Comparison of ENCODE assay signal across 8 cellular contexts in genomic region chr19:34254552-34255432, GRCh38. TPM values are rescaled to one million over a fixed set of nuclear protein-coding genes. Genes with fewer than 3 reads are reported as not detected.
DNase-seq lines count a peak whose midpoint lies in the region; ATAC-seq and TF ChIP-seq lines count a peak whose summit lies in the region.

A gene with protein sequence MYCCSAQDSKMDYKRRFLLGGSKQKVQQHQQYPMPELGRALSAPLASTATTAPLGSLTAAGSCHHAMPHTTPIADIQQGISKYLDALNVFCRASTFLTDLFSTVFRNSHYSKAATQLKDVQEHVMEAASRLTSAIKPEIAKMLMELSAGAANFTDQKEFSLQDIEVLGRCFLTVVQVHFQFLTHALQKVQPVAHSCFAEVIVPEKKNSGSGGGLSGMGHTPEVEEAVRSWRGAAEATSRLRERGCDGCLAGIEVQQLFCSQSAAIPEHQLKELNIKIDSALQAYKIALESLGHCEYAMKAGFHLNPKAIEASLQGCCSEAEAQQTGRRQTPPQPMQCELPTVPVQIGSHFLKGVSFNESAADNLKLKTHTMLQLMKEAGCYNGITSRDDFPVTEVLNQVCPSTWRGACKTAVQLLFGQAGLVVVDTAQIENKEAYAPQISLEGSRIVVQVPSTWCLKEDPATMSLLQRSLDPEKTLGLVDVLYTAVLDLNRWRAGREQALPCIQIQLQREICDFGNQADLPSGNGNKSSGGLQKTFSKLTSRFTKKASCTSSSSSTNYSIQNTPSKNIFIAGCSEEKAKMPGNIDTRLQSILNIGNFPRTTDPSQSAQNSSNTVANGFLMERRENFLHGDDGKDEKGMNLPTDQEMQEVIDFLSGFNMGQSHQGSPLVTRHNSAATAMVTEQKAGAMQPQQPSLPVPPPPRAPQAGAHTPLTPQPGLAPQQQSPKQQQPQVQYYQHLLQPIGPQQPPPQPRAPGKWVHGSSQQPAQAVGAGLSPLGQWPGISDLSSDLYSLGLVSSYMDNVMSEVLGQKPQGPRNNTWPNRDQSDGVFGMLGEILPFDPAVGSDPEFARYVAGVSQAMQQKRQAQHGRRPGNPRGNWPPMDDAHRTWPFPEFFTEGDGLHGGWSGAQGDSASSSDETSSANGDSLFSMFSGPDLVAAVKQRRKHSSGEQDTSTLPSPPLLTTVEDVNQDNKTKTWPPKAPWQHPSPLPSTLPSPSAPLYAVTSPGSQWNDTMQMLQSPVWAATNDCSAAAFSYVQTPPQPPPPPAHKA (N-terminal part only) (plus strand): TSS chr19:34254554. CDS start chr19:34300474, 45,920 bp downstream.

- 0% methylated on average over 6 of the region's 112 CpGs; no CpG with 5 or more reads in 1 of the 2 donors for WGBS in gastroesophageal sphincter (ENCODE audit: low coverage in 1 of 2), 2 donors
- WGBS in urinary bladder: under 1% methylated on average over 110 of the region's 112 CpGs

- BruUV-seq in A673 (replicated peaks; lab: Mats Ljungman, UMichigan): no TSS peak

- intact Hi-C loops in A673 (cut with micrococcal nuclease; ENCODE audit: unreplicated experiment): loop anchor here (5.0 kb wide), 1 partner anchor 83 kb away; no protein-coding TSS in a partner anchor

- TF ChIP-seq EP300 in gastroesophageal sphincter (IDR thresholded peaks at IDR 0.05): no peak

- peak within 1 kb of the TSS; percentile 93 for H3K4me3 ChIP-seq in A673 (ENCODE audit: low read depth, low read length, poor library complexity, severe bottlenecking)
- H3K4me3 ChIP-seq in NT2/D1 (ENCODE audit: insufficient read length, low read depth): peak within 1 kb of the TSS; percentile 65
- H3K4me3 ChIP-seq in gastroesophageal sphincter: peak within 1 kb of the TSS; percentile 96 to 97
- H3K4me3 ChIP-seq in neutrophil (ENCODE audit: low read depth in 1 of 2, low read length in 1 of 2): peak within 1 kb of the TSS; percentile 52 to 87
- H3K4me3 ChIP-seq in urinary bladder (ENCODE audit: low read depth, low read length): peak within 1 kb of the TSS; percentile 96

- CTCF ChIA-PET in A673 (lab: Charles Lee): no interaction called here

- H3K9me3 ChIP-seq in A673 (ENCODE audit: low read depth, low read length, poor library complexity, severe bottlenecking): no peaks in the 10 kb centered on the region
- H3K9me3 ChIP-seq in NT2/D1 (ENCODE audit: insufficient read depth, low read length): no peaks in the 10 kb centered on the region
- H3K9me3 ChIP-seq in gastroesophageal sphincter: no peaks in the 10 kb centered on the region
- no peaks in the 10 kb centered on the region for H3K9me3 ChIP-seq in neutrophil

- peak within 1 kb of the TSS; percentile 81 for H3K9ac ChIP-seq in NT2/D1 (ENCODE audit: insufficient read length, low read depth)

- no peaks in the 10 kb centered on the region for H3K27me3 ChIP-seq in A673 (replicated peaks; ENCODE audit: insufficient read depth, low read depth, low read length, poor library complexity)
- H3K27me3 ChIP-seq in NT2/D1 (ENCODE audit: insufficient read depth, insufficient read length): no peaks in the 10 kb centered on the region
- H3K27me3 ChIP-seq in gastroesophageal sphincter: no peaks in the 10 kb centered on the region
- H3K27me3 ChIP-seq in neutrophil: peaks cover 84% of the 10 kb centered on the region

- H3K4me1 ChIP-seq in A673 (ENCODE audit: insufficient read depth, low read length, poor library complexity, severe bottlenecking) (peaks cover 19% of the 10 kb centered on the region), NT2/D1 (ENCODE audit: insufficient read depth, insufficient read length) (no peaks in the 10 kb centered on the region), gastroesophageal sphincter (peaks cover 0 to 27% (median 12%) of the 10 kb centered on the region in 3 donors), neutrophil (ENCODE audit: control insufficient read depth in 1 of 2, insufficient read depth in 1 of 2, low read depth in 1 of 2, low read length in 1 of 2) (peaks cover 12 to 16% of the 10 kb centered on the region in 2 experiments), urinary bladder (ENCODE audit: insufficient read depth) (no peaks in the 10 kb centered on the region)

- peak in 1 of 2 donors; percentile 18 for TF ChIP-seq POLR2A in gastroesophageal sphincter (IDR thresholded peaks at IDR 0.05)

- TF ChIP-seq CTCF in A673 (conservative IDR thresholded peaks at IDR 0.05; ENCODE audit: low read depth, low read length) (no peak), gastroesophageal sphincter (IDR thresholded peaks at IDR 0.05) (no peak), neutrophil (IDR thresholded peaks at IDR 0.05) (no peak)

- H3K36me3 ChIP-seq in A673 (ENCODE audit: insufficient read depth, low read length, poor library complexity, severe bottlenecking) (no peaks in the 10 kb centered on the region), NT2/D1 (ENCODE audit: insufficient read depth, insufficient read length, low read length) (no peaks in the 10 kb centered on the region), gastroesophageal sphincter (no peaks in the 10 kb centered on the region), neutrophil (no peaks in the 10 kb centered on the region), urinary bladder (ENCODE audit: insufficient read depth) (no peaks in the 10 kb centered on the region)

- ATAC-seq in GM18858 (IDR thresholded peaks at IDR 0.05; ENCODE audit: unreplicated experiment) (peak; percentile 65), HG03045 (IDR thresholded peaks at IDR 0.05; ENCODE audit: unreplicated experiment) (peak; percentile 84), gastroesophageal sphincter (peak; percentile 94)

- POLR2A ChIA-PET in A673 (lab: Charles Lee; ENCODE audit: low non-redundant PET): no interaction called here

- DNase-seq in A673 (ENCODE audit: low spot score) (peak; percentile 81), NT2/D1 (ENCODE audit: low read depth, low spot score) (no peak)
- DNase-seq in activated effector memory CD4-positive, alpha-beta T cell treated with anti-CD3 and anti-CD28 coated beads, Interleukin-2, amount 50 U/mL, for 16 hours: peak; percentile 94

- H3K27ac ChIP-seq in A673 (ENCODE audit: low read depth, low read length, poor library complexity, severe bottlenecking): peak within 1 kb of the TSS; percentile 93
- peak within 1 kb of the TSS; percentile 81 to 98 (median 94) for H3K27ac ChIP-seq in gastroesophageal sphincter
- peak within 1 kb of the TSS; percentile 39 for H3K27ac ChIP-seq in neutrophil
- H3K27ac ChIP-seq in urinary bladder (ENCODE audit: low read depth): peak within 1 kb of the TSS; percentile 89

RNA-seq across cellular contexts. Expression of the gene that starts here (rescaled TPM):
- total RNA-seq in A673 (2021) (21.0 and 22.9 TPM in 2 replicates), gastroesophageal sphincter (10 to 100 TPM; 14.3 to 30.3 (median 21.9) TPM), urinary bladder (43.3 TPM)
- polyA plus RNA-seq in urinary bladder: 17.7 TPM

Comparison
In these comparisons a context has a peak if more than half of its experiments do, and no peak if none do; other contexts are left out.
1. H3K27ac ChIP-seq: peak in every context shown above with its lines; median percentile 94 in gastroesophageal sphincter; 93 in A673; 89 in urinary bladder; 39 in neutrophil.